In the genomic region with DNA sequence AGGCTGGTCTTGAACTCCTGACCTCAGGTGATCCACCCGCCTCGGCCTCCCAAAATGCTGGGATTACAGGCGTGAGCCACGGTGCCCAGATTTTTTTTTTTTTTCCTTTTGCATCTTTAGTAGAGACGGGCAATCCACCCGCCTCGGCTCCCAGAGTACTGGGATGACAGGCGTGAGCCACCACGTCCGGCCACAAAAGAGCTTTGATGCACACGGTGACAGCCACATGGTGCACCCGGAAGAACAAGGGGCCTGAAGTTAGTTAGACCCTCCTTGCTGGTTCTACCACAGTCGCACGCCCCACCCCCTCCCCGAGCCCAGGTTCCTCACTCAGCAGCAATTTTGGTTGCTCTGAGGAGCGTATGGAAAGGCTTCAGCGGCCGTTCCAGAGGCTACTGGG, we compare ENCODE assay signal across 1 cellular context.
TF ChIP-seq lines count a peak whose summit lies in the region.

No MANE protein-coding gene starts in this region.

TF ChIP-seq in GM12891, 5 proteins besides CTCF, POLR2A, EP300 and RAD21 (continued from another document):
- TF ChIP-seq TAF1 (IDR thresholded peaks at IDR 0.05; ENCODE audit: low read depth, low read length) (no peak), POU2F2 (IDR thresholded peaks at IDR 0.05; ENCODE audit: low read depth, low read length) (no peak), SPI1 (IDR thresholded peaks at IDR 0.05; ENCODE audit: low read depth, low read length) (no peak), PAX5 (IDR thresholded peaks at IDR 0.05; ENCODE audit: insufficient read depth, low read length, severe bottlenecking) (no peak)
